10 cellular contexts compared by ENCODE assay signal in the genomic region with DNA sequence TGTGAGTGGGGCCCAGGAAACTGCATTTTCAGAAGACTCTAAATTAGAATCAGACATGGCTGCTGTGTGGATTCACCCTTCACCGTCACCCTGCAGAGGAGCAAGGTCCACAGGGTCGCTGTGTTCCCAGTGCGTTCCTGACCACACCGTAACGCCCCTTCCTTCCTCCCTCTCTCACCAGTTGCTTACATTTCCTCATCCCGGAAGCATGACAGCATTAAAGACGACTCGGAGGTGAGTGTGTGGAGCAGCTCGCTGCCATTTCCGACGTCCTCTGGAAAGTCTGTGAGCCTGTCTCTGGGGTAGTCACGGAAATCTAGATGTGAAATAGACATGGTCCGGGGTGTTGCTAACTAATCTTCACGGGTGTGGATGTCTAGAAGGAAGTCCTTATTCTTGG. TPM values are rescaled to one million over a fixed set of nuclear protein-coding genes. Genes with fewer than 3 reads are reported as not detected.
A peak's percentile ranks its signal among the peaks of the same experiment; 100 is the strongest.
DNase-seq lines count a peak whose midpoint lies in the region; ATAC-seq and TF ChIP-seq lines count a peak whose summit lies in the region.
"Had no signal": no experiment of that assay in that cellular context is flagged by ENCODE, and none has a peak within 500 bp of the region (broad histone marks: within the 10 kb centered on the region; RNA-seq: fewer than 3 reads in every experiment).

No MANE protein-coding gene starts in this region.

- H3K36me3 ChIP-seq in stomach = peaks cover 0 to 87% (median 52%) of the 10 kb centered on the region in 4 donors
- no peaks in the 10 kb centered on the region for H3K36me3 ChIP-seq in SJCRH30

- H3K27ac ChIP-seq in stomach = peak overlapping the region in 3 of 5 donors; percentile 55 to 80 (median 62)
- no peak overlapping the region for H3K27ac ChIP-seq in SJCRH30
- H3K27ac ChIP-seq: 22Rv1, parathyroid adenoma had no signal

- WGBS in stomach, 5 donors = 63 to 79% (median 76%) methylated on average over 14 of the region's 14 CpGs

- no peak for TF ChIP-seq CTCF in stomach (IDR thresholded peaks at IDR 0.05)

- DNase-seq in SIG-M5 treated with dmso at 0.1 percent for 504 hours (lab: John Stamatoyannopoulos, UW; ENCODE audit: unreplicated experiment) (peak; percentile 37), SIG-M5 (lab: John Stamatoyannopoulos, UW) (no peak), cardiac septum (ENCODE audit: low spot score) (peak; percentile 87), stomach (peak; percentile 38), SJCRH30 (no peak)
- peak; percentile 45 for DNase-seq in activated CD8-positive, alpha-beta memory T cell treated with anti-CD3 and anti-CD28 coated beads, Interleukin-2, amount 50 U/mL, for 1 hour (ENCODE audit: extremely low read depth)

- intact Hi-C loops in cardiac septum (cut with DNase I) (no loop called here), stomach (cut with DNase I; ENCODE audit: low total_unique reads) (no loop called here)

- H3K9me3 ChIP-seq in stomach (no peaks in the 10 kb centered on the region), SJCRH30 (replicated peaks) (no peaks in the 10 kb centered on the region)

- H3K4me1 ChIP-seq in stomach (peaks cover 0 to 5% (median 0%) of the 10 kb centered on the region in 4 donors), SJCRH30 (no peaks in the 10 kb centered on the region)
- H3K4me1 ChIP-seq: parathyroid adenoma had no signal

- ATAC-seq in HG03342 (IDR thresholded peaks at IDR 0.05; ENCODE audit: unreplicated experiment) (no peak), GM21526 (IDR thresholded peaks at IDR 0.05; ENCODE audit: low FRiP score, unreplicated experiment) (no peak)

- H3K4me3 ChIP-seq in stomach (no peak overlapping the region), SJCRH30 (no peak overlapping the region)

- TF ChIP-seq POLR2A in stomach (IDR thresholded peaks at IDR 0.05) = no peak

- TF ChIP-seq EP300 in stomach (IDR thresholded peaks at IDR 0.05) = no peak

- no peaks in the 10 kb centered on the region for H3K27me3 ChIP-seq in stomach
- peaks cover 14% of the 10 kb centered on the region for H3K27me3 ChIP-seq in SJCRH30

RNA-seq across cellular contexts. Expression of gene FAAP20, which starts 45.9 kb away (rescaled TPM):
- total RNA-seq in cardiac septum = 40.5 TPM
- total RNA-seq in stomach = 100 to 1,000 TPM in 1 of 5 donors, 10 to 100 TPM in 3, 1 to 10 TPM in 1; 8.2 to 170 (median 25.8) TPM
- 100 to 1,000 TPM in 2 of 3 donors, 10 to 100 TPM in 1; 91.3 to 120 (median 101) TPM for polyA plus RNA-seq in stomach
- 58.0 and 61.7 TPM in 2 replicates for total RNA-seq in SJCRH30 (2014; rRNA removed; shearing (Covaris generic))

Comparison
In these comparisons a context has a peak if more than half of its experiments do, and no peak if none do; other contexts are left out.
1. DNase-seq: peak in SIG-M5 treated with dmso at 0.1 percent for 504 hours (single experiment), activated CD8-positive, alpha-beta memory T cell treated with anti-CD3 and anti-CD28 coated beads, Interleukin-2, amount 50 U/mL, for 1 hour (single experiment), cardiac septum (single experiment) and stomach (single experiment); none in SIG-M5 (single experiment) and SJCRH30 (0 of 2).